In the genomic region with DNA sequence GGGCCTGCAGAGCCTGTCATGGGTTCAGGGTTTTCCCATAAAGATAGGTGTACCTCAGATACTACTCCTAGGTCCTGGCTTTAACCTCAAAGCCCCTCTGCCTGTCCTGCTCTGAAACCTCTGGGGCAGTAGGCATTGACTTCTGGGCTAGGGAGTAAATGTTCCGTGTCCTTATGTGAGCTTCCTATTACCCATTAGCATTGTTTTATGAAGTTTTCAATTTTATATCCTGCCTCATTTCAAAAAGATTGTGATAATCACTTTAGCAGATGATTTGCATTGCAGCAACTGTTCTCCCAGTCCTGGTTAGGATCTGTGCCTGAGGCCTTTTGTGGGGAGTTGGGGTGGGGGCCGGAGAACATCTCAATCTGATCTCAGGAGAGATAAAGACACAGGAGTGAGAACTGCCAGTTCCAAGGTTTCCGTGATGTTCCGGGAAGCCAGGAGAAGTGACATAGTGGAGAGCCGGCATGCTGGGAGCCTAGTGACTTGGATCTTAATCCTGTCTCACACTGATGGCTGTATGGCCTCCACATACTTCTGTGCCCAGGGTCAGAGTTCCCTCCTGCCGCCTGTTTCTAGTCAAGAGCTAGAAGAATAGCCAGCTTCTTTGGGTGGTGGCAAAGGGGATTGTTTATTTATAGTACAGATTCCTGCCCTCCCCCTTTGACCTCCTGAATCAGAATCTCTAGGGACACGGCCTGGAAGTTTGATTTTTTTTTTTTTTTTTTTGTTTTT, we compare ENCODE assay signal across 1 cellular context.
TF ChIP-seq lines count a peak whose summit lies in the region.

No MANE protein-coding gene starts in this region.

TF ChIP-seq in HEK293, 187 proteins besides CTCF, POLR2A, EP300 and RAD21 (continued from another document):
- TF ChIP-seq ZFP3 (tag by site-specific recombination; IDR thresholded peaks at IDR 0.05; ENCODE audit: low read depth) = no peak
- no peak for TF ChIP-seq ZNF138 (tag by site-specific recombination; IDR thresholded peaks at IDR 0.05; ENCODE audit: borderline replicate concordance)
- TF ChIP-seq ZNF292 (tag by site-specific recombination; IDR thresholded peaks at IDR 0.05; ENCODE audit: borderline replicate concordance, low read depth) = no peak
- TF ChIP-seq, protein P1, sequence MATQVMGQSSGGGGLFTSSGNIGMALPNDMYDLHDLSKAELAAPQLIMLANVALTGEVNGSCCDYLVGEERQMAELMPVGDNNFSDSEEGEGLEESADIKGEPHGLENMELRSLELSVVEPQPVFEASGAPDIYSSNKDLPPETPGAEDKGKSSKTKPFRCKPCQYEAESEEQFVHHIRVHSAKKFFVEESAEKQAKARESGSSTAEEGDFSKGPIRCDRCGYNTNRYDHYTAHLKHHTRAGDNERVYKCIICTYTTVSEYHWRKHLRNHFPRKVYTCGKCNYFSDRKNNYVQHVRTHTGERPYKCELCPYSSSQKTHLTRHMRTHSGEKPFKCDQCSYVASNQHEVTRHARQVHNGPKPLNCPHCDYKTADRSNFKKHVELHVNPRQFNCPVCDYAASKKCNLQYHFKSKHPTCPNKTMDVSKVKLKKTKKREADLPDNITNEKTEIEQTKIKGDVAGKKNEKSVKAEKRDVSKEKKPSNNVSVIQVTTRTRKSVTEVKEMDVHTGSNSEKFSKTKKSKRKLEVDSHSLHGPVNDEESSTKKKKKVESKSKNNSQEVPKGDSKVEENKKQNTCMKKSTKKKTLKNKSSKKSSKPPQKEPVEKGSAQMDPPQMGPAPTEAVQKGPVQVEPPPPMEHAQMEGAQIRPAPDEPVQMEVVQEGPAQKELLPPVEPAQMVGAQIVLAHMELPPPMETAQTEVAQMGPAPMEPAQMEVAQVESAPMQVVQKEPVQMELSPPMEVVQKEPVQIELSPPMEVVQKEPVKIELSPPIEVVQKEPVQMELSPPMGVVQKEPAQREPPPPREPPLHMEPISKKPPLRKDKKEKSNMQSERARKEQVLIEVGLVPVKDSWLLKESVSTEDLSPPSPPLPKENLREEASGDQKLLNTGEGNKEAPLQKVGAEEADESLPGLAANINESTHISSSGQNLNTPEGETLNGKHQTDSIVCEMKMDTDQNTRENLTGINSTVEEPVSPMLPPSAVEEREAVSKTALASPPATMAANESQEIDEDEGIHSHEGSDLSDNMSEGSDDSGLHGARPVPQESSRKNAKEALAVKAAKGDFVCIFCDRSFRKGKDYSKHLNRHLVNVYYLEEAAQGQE (tag by site-specific recombination; IDR thresholded peaks at IDR 0.05) = no peak
- no peak for TF ChIP-seq ZNF155 (tag by site-specific recombination; IDR thresholded peaks at IDR 0.05)
- TF ChIP-seq TCF7L2 (IDR thresholded peaks at IDR 0.05; ENCODE audit: borderline replicate concordance, low read depth, low read length) = no peak
- TF ChIP-seq ZNF530 (tag by site-specific recombination; IDR thresholded peaks at IDR 0.05; ENCODE audit: low read depth) = no peak
- no peak for TF ChIP-seq ZNF544 (tag by site-specific recombination; IDR thresholded peaks at IDR 0.05)
- TF ChIP-seq ZNF23 (tag by site-specific recombination; IDR thresholded peaks at IDR 0.05; ENCODE audit: borderline replicate concordance) = no peak
- TF ChIP-seq ZNF660 (tag by site-specific recombination; IDR thresholded peaks at IDR 0.05) = 0 out of 2 replicates have a peak, but pooled peaks have one; percentile 43
- TF ChIP-seq ZBTB20 (tag by site-specific recombination; IDR thresholded peaks at IDR 0.05) = peak; percentile 60
- TF ChIP-seq ZNF335 (tag by site-specific recombination; conservative IDR thresholded peaks at IDR 0.05) = no peak
- no peak for TF ChIP-seq ZNF510 (tag by site-specific recombination; IDR thresholded peaks at IDR 0.05; ENCODE audit: insufficient replicate concordance)
- TF ChIP-seq, protein P2, sequence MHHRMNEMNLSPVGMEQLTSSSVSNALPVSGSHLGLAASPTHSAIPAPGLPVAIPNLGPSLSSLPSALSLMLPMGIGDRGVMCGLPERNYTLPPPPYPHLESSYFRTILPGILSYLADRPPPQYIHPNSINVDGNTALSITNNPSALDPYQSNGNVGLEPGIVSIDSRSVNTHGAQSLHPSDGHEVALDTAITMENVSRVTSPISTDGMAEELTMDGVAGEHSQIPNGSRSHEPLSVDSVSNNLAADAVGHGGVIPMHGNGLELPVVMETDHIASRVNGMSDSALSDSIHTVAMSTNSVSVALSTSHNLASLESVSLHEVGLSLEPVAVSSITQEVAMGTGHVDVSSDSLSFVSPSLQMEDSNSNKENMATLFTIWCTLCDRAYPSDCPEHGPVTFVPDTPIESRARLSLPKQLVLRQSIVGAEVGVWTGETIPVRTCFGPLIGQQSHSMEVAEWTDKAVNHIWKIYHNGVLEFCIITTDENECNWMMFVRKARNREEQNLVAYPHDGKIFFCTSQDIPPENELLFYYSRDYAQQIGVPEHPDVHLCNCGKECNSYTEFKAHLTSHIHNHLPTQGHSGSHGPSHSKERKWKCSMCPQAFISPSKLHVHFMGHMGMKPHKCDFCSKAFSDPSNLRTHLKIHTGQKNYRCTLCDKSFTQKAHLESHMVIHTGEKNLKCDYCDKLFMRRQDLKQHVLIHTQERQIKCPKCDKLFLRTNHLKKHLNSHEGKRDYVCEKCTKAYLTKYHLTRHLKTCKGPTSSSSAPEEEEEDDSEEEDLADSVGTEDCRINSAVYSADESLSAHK (tag by site-specific recombination; IDR thresholded peaks at IDR 0.05) = no peak
- TF ChIP-seq ZNF169 (tag by site-specific recombination; IDR thresholded peaks at IDR 0.05) = no peak
- TF ChIP-seq ZNF555 (tag by site-specific recombination; conservative IDR thresholded peaks at IDR 0.05) = no peak
- TF ChIP-seq ZNF121 (tag by site-specific recombination; IDR thresholded peaks at IDR 0.05) = no peak
- TF ChIP-seq ZNF837 (tag by site-specific recombination; IDR thresholded peaks at IDR 0.05) = no peak
- no peak for TF ChIP-seq ZNF202 (tag by site-specific recombination; IDR thresholded peaks at IDR 0.05; ENCODE audit: borderline replicate concordance)
- TF ChIP-seq, protein P3, sequence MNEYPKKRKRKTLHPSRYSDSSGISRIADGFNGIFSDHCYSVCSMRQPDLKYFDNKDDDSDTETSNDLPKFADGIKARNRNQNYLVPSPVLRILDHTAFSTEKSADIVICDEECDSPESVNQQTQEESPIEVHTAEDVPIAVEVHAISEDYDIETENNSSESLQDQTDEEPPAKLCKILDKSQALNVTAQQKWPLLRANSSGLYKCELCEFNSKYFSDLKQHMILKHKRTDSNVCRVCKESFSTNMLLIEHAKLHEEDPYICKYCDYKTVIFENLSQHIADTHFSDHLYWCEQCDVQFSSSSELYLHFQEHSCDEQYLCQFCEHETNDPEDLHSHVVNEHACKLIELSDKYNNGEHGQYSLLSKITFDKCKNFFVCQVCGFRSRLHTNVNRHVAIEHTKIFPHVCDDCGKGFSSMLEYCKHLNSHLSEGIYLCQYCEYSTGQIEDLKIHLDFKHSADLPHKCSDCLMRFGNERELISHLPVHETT (tag by site-specific recombination; IDR thresholded peaks at IDR 0.05) = no peak
- TF ChIP-seq, protein P4, sequence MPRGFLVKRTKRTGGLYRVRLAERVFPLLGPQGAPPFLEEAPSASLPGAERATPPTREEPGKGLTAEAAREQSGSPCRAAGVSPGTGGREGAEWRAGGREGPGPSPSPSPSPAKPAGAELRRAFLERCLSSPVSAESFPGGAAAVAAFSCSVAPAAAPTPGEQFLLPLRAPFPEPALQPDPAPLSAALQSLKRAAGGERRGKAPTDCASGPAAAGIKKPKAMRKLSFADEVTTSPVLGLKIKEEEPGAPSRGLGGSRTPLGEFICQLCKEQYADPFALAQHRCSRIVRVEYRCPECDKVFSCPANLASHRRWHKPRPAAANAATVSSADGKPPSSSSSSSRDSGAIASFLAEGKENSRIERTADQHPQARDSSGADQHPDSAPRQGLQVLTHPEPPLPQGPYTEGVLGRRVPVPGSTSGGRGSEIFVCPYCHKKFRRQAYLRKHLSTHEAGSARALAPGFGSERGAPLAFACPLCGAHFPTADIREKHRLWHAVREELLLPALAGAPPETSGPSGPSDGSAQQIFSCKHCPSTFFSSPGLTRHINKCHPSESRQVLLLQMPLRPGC (tag by site-specific recombination; IDR thresholded peaks at IDR 0.05) = no peak
- no peak for TF ChIP-seq ZNF2 (tag by site-specific recombination; IDR thresholded peaks at IDR 0.05)
- TF ChIP-seq GLIS2 (tag by site-specific recombination; IDR thresholded peaks at IDR 0.05) = no peak
- TF ChIP-seq ZNF843 (tag by site-specific recombination; IDR thresholded peaks at IDR 0.05) = no peak
- TF ChIP-seq WT1 (tag by site-specific recombination; IDR thresholded peaks at IDR 0.05) = peak; percentile 39; the same call in 1 of the 2 replicates
- no peak for TF ChIP-seq SETDB1 (IDR thresholded peaks at IDR 0.05; ENCODE audit: insufficient read length, low read length)
- TF ChIP-seq, protein P5, sequence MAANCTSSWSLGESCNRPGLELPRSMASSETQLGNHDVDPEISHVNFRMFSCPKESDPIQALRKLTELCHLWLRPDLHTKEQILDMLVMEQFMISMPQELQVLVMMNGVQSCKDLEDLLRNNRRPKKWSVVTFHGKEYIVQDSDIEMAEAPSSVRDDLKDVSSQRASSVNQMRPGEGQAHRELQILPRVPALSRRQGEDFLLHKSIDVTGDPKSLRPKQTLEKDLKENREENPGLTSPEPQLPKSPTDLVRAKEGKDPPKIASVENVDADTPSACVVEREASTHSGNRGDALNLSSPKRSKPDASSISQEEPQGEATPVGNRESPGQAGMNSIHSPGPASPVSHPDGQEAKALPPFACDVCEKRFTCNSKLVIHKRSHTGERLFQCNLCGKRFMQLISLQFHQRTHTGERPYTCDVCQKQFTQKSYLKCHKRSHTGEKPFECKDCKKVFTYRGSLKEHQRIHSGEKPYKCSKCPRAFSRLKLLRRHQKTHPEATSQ (tag by site-specific recombination; IDR thresholded peaks at IDR 0.05) = no peak
- TF ChIP-seq ZFP69B (tag by site-specific recombination; IDR thresholded peaks at IDR 0.05) = no peak
- TF ChIP-seq, protein P6, sequence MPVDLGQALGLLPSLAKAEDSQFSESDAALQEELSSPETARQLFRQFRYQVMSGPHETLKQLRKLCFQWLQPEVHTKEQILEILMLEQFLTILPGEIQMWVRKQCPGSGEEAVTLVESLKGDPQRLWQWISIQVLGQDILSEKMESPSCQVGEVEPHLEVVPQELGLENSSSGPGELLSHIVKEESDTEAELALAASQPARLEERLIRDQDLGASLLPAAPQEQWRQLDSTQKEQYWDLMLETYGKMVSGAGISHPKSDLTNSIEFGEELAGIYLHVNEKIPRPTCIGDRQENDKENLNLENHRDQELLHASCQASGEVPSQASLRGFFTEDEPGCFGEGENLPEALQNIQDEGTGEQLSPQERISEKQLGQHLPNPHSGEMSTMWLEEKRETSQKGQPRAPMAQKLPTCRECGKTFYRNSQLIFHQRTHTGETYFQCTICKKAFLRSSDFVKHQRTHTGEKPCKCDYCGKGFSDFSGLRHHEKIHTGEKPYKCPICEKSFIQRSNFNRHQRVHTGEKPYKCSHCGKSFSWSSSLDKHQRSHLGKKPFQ (tag by site-specific recombination; IDR thresholded peaks at IDR 0.05) = peak; percentile 68
- TF ChIP-seq OSR2 (tag by site-specific recombination; IDR thresholded peaks at IDR 0.05) = peak; percentile 65; the same call in 1 of the 2 replicates
- TF ChIP-seq, protein P7, sequence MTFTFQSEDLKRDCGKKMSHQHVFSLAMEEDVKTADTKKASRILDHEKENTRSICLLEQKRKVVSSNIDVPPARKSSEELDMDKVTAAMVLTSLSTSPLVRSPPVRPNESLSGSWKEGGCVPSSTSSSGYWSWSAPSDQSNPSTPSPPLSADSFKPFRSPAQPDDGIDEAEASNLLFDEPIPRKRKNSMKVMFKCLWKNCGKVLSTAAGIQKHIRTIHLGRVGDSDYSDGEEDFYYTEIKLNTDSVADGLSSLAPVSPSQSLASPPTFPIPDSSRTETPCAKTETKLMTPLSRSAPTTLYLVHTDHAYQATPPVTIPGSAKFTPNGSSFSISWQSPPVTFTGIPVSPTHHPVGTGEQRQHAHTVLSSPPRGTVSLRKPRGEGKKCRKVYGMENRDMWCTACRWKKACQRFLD (tag by site-specific recombination; IDR thresholded peaks at IDR 0.05) = no peak
- TF ChIP-seq MZF1 (tag by site-specific recombination; IDR thresholded peaks at IDR 0.05; ENCODE audit: borderline replicate concordance) = peak; percentile 53; the same call in 1 of the 2 replicates
- no peak for TF ChIP-seq KLF8 (tag by site-specific recombination; IDR thresholded peaks at IDR 0.05)
- no peak for TF ChIP-seq ZNF707 (tag by site-specific recombination; IDR thresholded peaks at IDR 0.05)
- TF ChIP-seq ZNF514 (tag by site-specific recombination; IDR thresholded peaks at IDR 0.05) = no peak
- TF ChIP-seq BCL11B (tag by site-specific recombination; IDR thresholded peaks at IDR 0.05; ENCODE audit: low read depth) = no peak
